Comparison of ENCODE assay signal across 8 cellular contexts in genomic region chr11:83157755-83158473, GRCh38. TPM values are rescaled to one million over a fixed set of nuclear protein-coding genes. Genes with fewer than 3 reads are reported as not detected.
DNase-seq lines count a peak whose midpoint lies in the region; ATAC-seq and TF ChIP-seq lines count a peak whose summit lies in the region.

No MANE protein-coding gene starts in this region.

- WGBS in mesodermal cell (ENCODE audit: insufficient coverage in 2 of 2), 2 experiments, result 0% methylated on average over 3 to 4 of the region's 14 CpGs

- H3K4me1 ChIP-seq in endocrine pancreas (ENCODE audit: control insufficient read depth, insufficient read depth, low read length) (peaks cover 19% of the 10 kb centered on the region), mesodermal cell (ENCODE audit: control insufficient read depth, insufficient read depth, low read length, poor library complexity, severe bottlenecking) (no peaks in the 10 kb centered on the region)

- H3K27ac ChIP-seq in mesodermal cell (ENCODE audit: low read depth, low read length, severe bottlenecking), result peak overlapping the region; percentile 98

- H3K36me3 ChIP-seq in endocrine pancreas (ENCODE audit: control insufficient read depth, insufficient read depth, low read length) (no peaks in the 10 kb centered on the region), mesodermal cell (ENCODE audit: control insufficient read depth, insufficient read depth, low read length) (peaks cover 33% of the 10 kb centered on the region)

- H3K9ac ChIP-seq in endocrine pancreas (ENCODE audit: control insufficient read depth, insufficient read depth, low read length), result peak overlapping the region; percentile 100

- H3K27me3 ChIP-seq in endocrine pancreas (ENCODE audit: control insufficient read depth, insufficient read depth, low read length), result no peaks in the 10 kb centered on the region

- H3K4me3 ChIP-seq in endocrine pancreas (ENCODE audit: control insufficient read depth, insufficient read depth, low read length) (peak overlapping the region; percentile 97), mesodermal cell (ENCODE audit: extremely low read depth, insufficient read depth, low read length, poor library complexity, severe bottlenecking) (peak overlapping the region; percentile 100)

- peak; percentile 61 for DNase-seq in A172 (ENCODE audit: low spot score)
- DNase-seq in NCI-H69 (lab: John Stamatoyannopoulos, UW), result peak; percentile 82
- peak; percentile 12 to 15 for DNase-seq in activated CD8-positive, alpha-beta memory T cell treated with anti-CD3 and anti-CD28 coated beads for 4 hours (ENCODE audit: low read depth in 2 of 2)
- DNase-seq in stimulated activated CD8-positive, alpha-beta memory T cell treated with anti-CD3 and anti-CD28 coated beads, Interleukin-4, amount 100 ng/mL, for 48 hours, result peak; percentile 67

- TF ChIP-seq POLR2A in GM18505 (IDR thresholded peaks at IDR 0.05; ENCODE audit: borderline replicate concordance, extremely low read depth, insufficient read depth, insufficient read length), result peak; percentile 61

- ATAC-seq in GM18505 (IDR thresholded peaks at IDR 0.05; ENCODE audit: unreplicated experiment) (no peak), GM19467 (IDR thresholded peaks at IDR 0.05; ENCODE audit: unreplicated experiment) (no peak)

- H3K9me3 ChIP-seq in endocrine pancreas (ENCODE audit: control insufficient read depth, low read length), result no peaks in the 10 kb centered on the region
- no peaks in the 10 kb centered on the region for H3K9me3 ChIP-seq in mesodermal cell (ENCODE audit: control insufficient read depth, low read length)

RNA-seq across cellular contexts. Expression of gene PCF11, which starts 1.0 kb away (rescaled TPM):
- 33.3 and 35.3 TPM in 2 replicates for total RNA-seq in A172 (2014; rRNA removed; shearing (Covaris generic))
- 36.6 TPM for polyA plus RNA-seq in mesodermal cell (2013, experiment 1 of 2)
- polyA plus RNA-seq in mesodermal cell (2013, experiment 2 of 2), result 39.0 TPM

RNA-seq across cellular contexts. Expression of gene ANKRD42, which starts 35.6 kb away (rescaled TPM):
- total RNA-seq in A172 (2014; rRNA removed; shearing (Covaris generic)), result 7.0 and 11.1 TPM in 2 replicates
- 5.9 TPM for polyA plus RNA-seq in mesodermal cell (2013, experiment 1 of 2)
- 7.0 TPM for polyA plus RNA-seq in mesodermal cell (2013, experiment 2 of 2)

Comparison
In these comparisons a context has a peak if more than half of its experiments do, and no peak if none do; other contexts are left out.
1. DNase-seq: peak in every context shown above with its lines; median percentile 82 in NCI-H69; 67 in stimulated activated CD8-positive, alpha-beta memory T cell treated with anti-CD3 and anti-CD28 coated beads, Interleukin-4, amount 100 ng/mL, for 48 hours; 61 in A172; 14 in activated CD8-positive, alpha-beta memory T cell treated with anti-CD3 and anti-CD28 coated beads for 4 hours.